ENCODE assay signal across 22 cellular contexts in genomic region chr4:105979506-105979905, GRCh38.
DNase-seq lines count a peak whose midpoint lies in the region; ATAC-seq and TF ChIP-seq lines count a peak whose summit lies in the region.
"Had no signal": no experiment of that assay in that cellular context is flagged by ENCODE, and none has a peak within 500 bp of the region (broad histone marks: within the 10 kb centered on the region; RNA-seq: fewer than 3 reads in every experiment).

No MANE protein-coding gene starts in this region.

- no peak for TF ChIP-seq POLR2A in thyroid gland (IDR thresholded peaks at IDR 0.05)

- H3K27me3 ChIP-seq in thyroid gland = no peaks in the 10 kb centered on the region
- H3K27me3 ChIP-seq: esophagus squamous epithelium, left lung had no signal

- no peak overlapping the region for H3K4me3 ChIP-seq in thyroid gland (replicated peaks in 1 of 3)
- H3K4me3 ChIP-seq: esophagus squamous epithelium, left lung had no signal

- peaks cover 0 to 12% of the 10 kb centered on the region in 2 donors for H3K4me1 ChIP-seq in thyroid gland
- H3K4me1 ChIP-seq: esophagus squamous epithelium, left lung had no signal

- H3K27ac Mint-ChIP-seq in activated CD8-positive, alpha-beta memory T cell treated with anti-CD3 and anti-CD28 coated beads, Interleukin-2, amount 10 ng/mL, durations not matched to agents 7 days and 5 days = no peak overlapping the region
- H3K27ac Mint-ChIP-seq: activated naive CD4-positive, alpha-beta T cell treated with anti-CD3 and anti-CD28 coated beads, Interleukin-2, amount 50 U/mL, for 72 hours; activated T-cell treated with anti-CD3 and anti-CD28 coated beads, Interleukin-2, amount 50 U/mL, for 72 hours; stimulated activated naive B cell treated with anti-CD40 and anti-IgM and Interleukin-4, amounts not matched to agents 10 μg/mL and 1 μg/mL and 100 μg/mL, for 72 hours; type B pancreatic cell had no signal

- H3K9me3 ChIP-seq in thyroid gland = no peaks in the 10 kb centered on the region

- H3K27me3 Mint-ChIP-seq in activated CD8-positive, alpha-beta memory T cell treated with anti-CD3 and anti-CD28 coated beads, Interleukin-2, amount 10 ng/mL, durations not matched to agents 7 days and 5 days = no peaks in the 10 kb centered on the region
- H3K27me3 Mint-ChIP-seq: stimulated activated naive B cell treated with anti-CD40 and anti-IgM and Interleukin-4, amounts not matched to agents 10 μg/mL and 1 μg/mL and 100 μg/mL, for 72 hours had no signal

- H3K9me3 Mint-ChIP-seq in activated CD8-positive, alpha-beta memory T cell treated with anti-CD3 and anti-CD28 coated beads, Interleukin-2, amount 10 ng/mL, durations not matched to agents 7 days and 5 days (ENCODE audit: low read depth) = no peaks in the 10 kb centered on the region

- no peak for ATAC-seq in activated CD8-positive, alpha-beta memory T cell treated with anti-CD3 and anti-CD28 coated beads, Interleukin-2, amount 10 ng/mL, durations not matched to agents 7 days and 5 days
- ATAC-seq: activated naive CD4-positive, alpha-beta T cell treated with anti-CD3 and anti-CD28 coated beads, Interleukin-2, amount 50 U/mL, for 72 hours; activated T-cell treated with anti-CD3 and anti-CD28 coated beads, Interleukin-2, amount 50 U/mL, for 72 hours; left lung; stimulated activated naive B cell treated with anti-CD40 and anti-IgM and Interleukin-4, amounts not matched to agents 10 μg/mL and 1 μg/mL and 100 μg/mL, for 72 hours had no signal

- no peaks in the 10 kb centered on the region for H3K4me1 Mint-ChIP-seq in activated CD8-positive, alpha-beta memory T cell treated with anti-CD3 and anti-CD28 coated beads, Interleukin-2, amount 10 ng/mL, durations not matched to agents 7 days and 5 days
- H3K4me1 Mint-ChIP-seq: stimulated activated naive B cell treated with anti-CD40 and anti-IgM and Interleukin-4, amounts not matched to agents 10 μg/mL and 1 μg/mL and 100 μg/mL, for 72 hours had no signal

- H3K27ac ChIP-seq in thyroid gland = peak overlapping the region in 2 of 3 donors; percentile 30 to 57
- H3K27ac ChIP-seq: left lung had no signal

- no peaks in the 10 kb centered on the region for H3K36me3 Mint-ChIP-seq in activated CD8-positive, alpha-beta memory T cell treated with anti-CD3 and anti-CD28 coated beads, Interleukin-2, amount 10 ng/mL, durations not matched to agents 7 days and 5 days
- H3K36me3 Mint-ChIP-seq: activated naive CD4-positive, alpha-beta T cell treated with anti-CD3 and anti-CD28 coated beads, Interleukin-2, amount 50 U/mL, for 72 hours; stimulated activated naive B cell treated with anti-CD40 and anti-IgM and Interleukin-4, amounts not matched to agents 10 μg/mL and 1 μg/mL and 100 μg/mL, for 72 hours; type B pancreatic cell had no signal

- 87 to 90% methylated on average over 3 of the region's 3 CpGs for WGBS in thyroid gland, 2 donors

- no peak for TF ChIP-seq CTCF in thyroid gland (IDR thresholded peaks at IDR 0.05)

- CTCF ChIA-PET in activated CD8-positive, alpha-beta memory T cell treated with anti-CD3 and anti-CD28 coated beads, Interleukin-2, amount 10 ng/mL, durations not matched to agents 7 days and 5 days (lab: Charles Lee) = no interaction called here

- H3K36me3 ChIP-seq in thyroid gland = no peaks in the 10 kb centered on the region
- H3K36me3 ChIP-seq: esophagus squamous epithelium, left lung had no signal

- intact Hi-C loops in thyroid gland (cut with DNase I) = no loop called here

- DNase-seq in GM03348 (ENCODE audit: low spot score) (peak; percentile 38), RPMI7951 (ENCODE audit: low read depth) (peak; percentile 70), islet precursor cell (peak; percentile 93), thyroid gland (no peak), NCI-H345 treated with DMSO at 0.1 percent for 48 hours (lab: John Stamatoyannopoulos, UW; ENCODE audit: unreplicated experiment) (no peak), D341Med (ENCODE audit: low spot score) (no peak)
- no peak for DNase-seq in activated CD8-positive, alpha-beta memory T cell treated with anti-CD3 and anti-CD28 coated beads, Interleukin-2, amount 10 ng/mL, durations not matched to agents 7 days and 5 days
- DNase-seq: activated CD4-positive, CD25-positive, alpha-beta regulatory T cell treated with anti-CD3 and anti-CD28 coated beads, Interleukin-2, amount 50 U/mL, for 72 hours; activated CD8-positive, alpha-beta memory T cell treated with anti-CD3 and anti-CD28 coated beads for 24 hours; activated T-cell treated with anti-CD3 and anti-CD28 coated beads, Interleukin-2, amount 50 U/mL, for 72 hours; COR-L47; effector memory CD4-positive, alpha-beta T cell; esophagus squamous epithelium; left lung; NCI-H1694 treated with DMSO at 0.1 percent for 48 hours; NCI-H345; posterior cingulate gyrus; RPMI8226; stimulated activated CD4-positive, alpha-beta T cell treated with anti-CD3 and anti-CD28 coated beads, Interleukin-2, amount 100 ng/mL, for 24 hours; stimulated activated naive B cell treated with anti-CD40 and anti-IgM and Interleukin-4, amounts not matched to agents 10 μg/mL and 1 μg/mL and 100 μg/mL, for 72 hours had no signal

- H3K4me3 Mint-ChIP-seq in activated CD8-positive, alpha-beta memory T cell treated with anti-CD3 and anti-CD28 coated beads, Interleukin-2, amount 10 ng/mL, durations not matched to agents 7 days and 5 days = no peak overlapping the region
- H3K4me3 Mint-ChIP-seq: activated T-cell treated with anti-CD3 and anti-CD28 coated beads, Interleukin-2, amount 50 U/mL, for 72 hours; stimulated activated naive B cell treated with anti-CD40 and anti-IgM and Interleukin-4, amounts not matched to agents 10 μg/mL and 1 μg/mL and 100 μg/mL, for 72 hours; type B pancreatic cell had no signal

Comparison
In these comparisons a context has a peak if more than half of its experiments do, and no peak if none do; other contexts are left out.
1. DNase-seq: peak in GM03348 (single experiment), RPMI7951 (single experiment) and islet precursor cell (single experiment); none in thyroid gland (0 of 2), NCI-H345 treated with DMSO at 0.1 percent for 48 hours (single experiment), D341Med (single experiment) and activated CD8-positive, alpha-beta memory T cell treated with anti-CD3 and anti-CD28 coated beads, Interleukin-2, amount 10 ng/mL, durations not matched to agents 7 days and 5 days (single experiment).